8 cellular contexts compared by ENCODE assay signal in genomic region chr9:95024097-95024671, GRCh38.
DNase-seq lines count a peak whose midpoint lies in the region; ATAC-seq, FAIRE-seq and TF ChIP-seq lines count a peak whose summit lies in the region.

No MANE protein-coding gene starts in this region.

- H3K27ac ChIP-seq in HCT116 (ENCODE audit: low read depth, low read length) (peak overlapping the region; percentile 86), colonic mucosa (peak overlapping the region; percentile 2), HepG2 (ENCODE audit: extremely low read length, insufficient read depth, low read length) (peak overlapping the region; percentile 94), stomach smooth muscle (ENCODE audit: low read length) (peak overlapping the region; percentile 77), Karpas-422 (ENCODE audit: low read length) (no peak overlapping the region), SJCRH30 (no peak overlapping the region)

- no peak; a peak in 1 of 6 replicates for TF ChIP-seq CTCF in HCT116 (IDR thresholded peaks at IDR 0.05 in 2 of 3, conservative IDR thresholded peaks at IDR 0.05 in 1 of 3; ENCODE audit: borderline replicate concordance in 1 of 3, insufficient read depth in 1 of 3, low read depth in 2 of 3, low read length in 2 of 3)
- TF ChIP-seq CTCF in colonic mucosa (IDR thresholded peaks at IDR 0.05) = no peak
- peak; percentile 46 for TF ChIP-seq CTCF in HepG2 (CRISPR knock-in tag; IDR thresholded peaks at IDR 0.05)
- no peak for TF ChIP-seq CTCF in GM13976 (IDR thresholded peaks at IDR 0.05; ENCODE audit: borderline replicate concordance, control extremely low read depth, extremely low read depth, insufficient read depth, missing control alignments)

- H3K4me1 ChIP-seq in HCT116 (ENCODE audit: control insufficient read depth in 1 of 2, insufficient read depth in 2 of 2, low read length in 2 of 2) (peaks cover 45 to 46% of the 10 kb centered on the region in 2 experiments), colonic mucosa (peaks cover 13% of the 10 kb centered on the region), HepG2 (ENCODE audit: insufficient read depth, low read length) (peaks cover 100% of the 10 kb centered on the region), stomach smooth muscle (ENCODE audit: control insufficient read depth, insufficient read depth, low read length) (peaks cover 75% of the 10 kb centered on the region), Karpas-422 (ENCODE audit: low read length) (no peaks in the 10 kb centered on the region), SJCRH30 (peaks cover 37% of the 10 kb centered on the region)

- TF ChIP-seq EP300 in HepG2 (IDR thresholded peaks at IDR 0.05; ENCODE audit: low read depth in 2 of 2, low read length in 2 of 2) = peak in 1 of 2 experiments; percentile 48; a peak in 2 of 4 replicates
- TF ChIP-seq EP300 in HepG2 (CRISPR knock-in tag; IDR thresholded peaks at IDR 0.05; ENCODE audit: borderline replicate concordance) = no peak; the same call in 1 of the 2 replicates

- intact Hi-C loops in HCT116 (cut with micrococcal nuclease) = no loop called here
- intact Hi-C loops in colonic mucosa (cut with DNase I) = no loop called here
- intact Hi-C loops in HepG2 (cut with micrococcal nuclease; ENCODE audit: unreplicated experiment) = no loop called here

- H4K20me1 ChIP-seq in HCT116 (ENCODE audit: insufficient read depth) (no peaks in the 10 kb centered on the region), HepG2 (ENCODE audit: insufficient read depth, low read length) (no peaks in the 10 kb centered on the region), Karpas-422 (ENCODE audit: insufficient read depth, low read depth, low read length) (no peaks in the 10 kb centered on the region; the same call in 1 of the 2 replicates)

- TF ChIP-seq POLR2A in HCT116 (IDR thresholded peaks at IDR 0.05; ENCODE audit: borderline replicate concordance, extremely low read depth, insufficient read depth, insufficient read length) = no peak
- peak; percentile 59 to 81 for TF ChIP-seq POLR2A in HepG2 (IDR thresholded peaks at IDR 0.05; ENCODE audit: insufficient read depth in 1 of 2, low read depth in 2 of 2, low read length in 2 of 2)

- H3K9ac ChIP-seq in HCT116 (ENCODE audit: low read length) (peak overlapping the region; percentile 50), colonic mucosa (ENCODE audit: low read depth in 2 of 2, low read length in 2 of 2) (peak overlapping the region in 1 of 2 donors; percentile 53), HepG2 (ENCODE audit: insufficient read depth, low read depth, low read length) (peak overlapping the region; percentile 80), stomach smooth muscle (ENCODE audit: low read length in 2 of 2) (peak overlapping the region; percentile 13 to 42), Karpas-422 (ENCODE audit: low read length) (no peak overlapping the region)

- peak; percentile 52 for FAIRE-seq in HepG2 (lab: Jason Lieb, UNC)

- CTCF ChIA-PET in HCT116 (lab: Charles Lee) (no interaction called here), HepG2 (lab: Yijun Ruan, JAX; ENCODE audit: low intra/inter-chr PET ratio, low total read pairs) (no interaction called here)

- BruUV-seq in HCT116 (replicated peaks; lab: Mats Ljungman, UMichigan) = no TSS peak
- TSS peak; percentile 81 for BruUV-seq in HepG2 (replicated peaks; lab: Mats Ljungman, UMichigan)

- H3K79me2 ChIP-seq in HCT116 (ENCODE audit: insufficient read depth, low read length) (peaks cover 6% of the 10 kb centered on the region; the same call in 1 of the 2 replicates), HepG2 (ENCODE audit: insufficient read depth, low read length) (peaks cover 77% of the 10 kb centered on the region), Karpas-422 (ENCODE audit: low read length) (no peaks in the 10 kb centered on the region)

- H3K9me2 ChIP-seq in HCT116 (ENCODE audit: insufficient read depth) = no peaks in the 10 kb centered on the region
- H3K9me2 ChIP-seq in Karpas-422 (replicated peaks; ENCODE audit: insufficient read depth, low read length) = no peaks in the 10 kb centered on the region

- H3K27me3 ChIP-seq in HCT116 (ENCODE audit: insufficient read depth, low read length) (no peaks in the 10 kb centered on the region), colonic mucosa (no peaks in the 10 kb centered on the region), HepG2 (ENCODE audit: control insufficient read depth in 1 of 2, insufficient read depth in 2 of 2, low read length in 2 of 2) (no peaks in the 10 kb centered on the region), stomach smooth muscle (ENCODE audit: control insufficient read depth in 1 of 2, insufficient read depth in 2 of 2, low read length in 2 of 2) (no peaks in the 10 kb centered on the region), Karpas-422 (ENCODE audit: low read length) (no peaks in the 10 kb centered on the region), SJCRH30 (no peaks in the 10 kb centered on the region)

- POLR2A ChIA-PET in HCT116 (lab: Charles Lee) (no interaction called here), HepG2 (lab: Yijun Ruan, JAX) (interaction anchor here (0.5 to 6.0 kb wide), 15 partner anchors 8 to 355 kb away, joined by 3 to 83 read pairs (median 4); partner anchors contain the start of gene AOPEP)

- no peak overlapping the region for H3K4me3 ChIP-seq in HCT116 (replicated peaks in 1 of 2; ENCODE audit: low read depth in 1 of 2, low read length in 2 of 2)
- no peak overlapping the region for H3K4me3 ChIP-seq in colonic mucosa
- peak overlapping the region in 2 of 3 experiments; percentile 13 to 47; a peak in 2 of 6 replicates for H3K4me3 ChIP-seq in HepG2 (replicated peaks in 1 of 3; ENCODE audit: insufficient read depth in 1 of 3, low read depth in 2 of 3, low read length in 3 of 3)
- peak overlapping the region; percentile 54 to 60 for H3K4me3 ChIP-seq in stomach smooth muscle (ENCODE audit: low read length in 2 of 2)
- no peak overlapping the region for H3K4me3 ChIP-seq in Karpas-422 (ENCODE audit: low read length)
- H3K4me3 ChIP-seq in SJCRH30 = no peak overlapping the region

- H3K36me3 ChIP-seq in HCT116 (ENCODE audit: control insufficient read depth in 1 of 2, insufficient read depth in 2 of 2, low read length in 2 of 2) (peaks cover 0 to 3% of the 10 kb centered on the region in 2 experiments; a peak in 2 of 4 replicates), colonic mucosa (no peaks in the 10 kb centered on the region), HepG2 (replicated peaks in 1 of 2; ENCODE audit: control insufficient read depth in 1 of 2, insufficient read depth in 2 of 2, low read length in 2 of 2) (peaks cover 15 to 55% of the 10 kb centered on the region in 2 experiments), stomach smooth muscle (ENCODE audit: control insufficient read depth in 2 of 2, insufficient read depth in 2 of 2, low read length in 2 of 2) (peaks cover 18 to 19% of the 10 kb centered on the region in 2 donors), Karpas-422 (ENCODE audit: insufficient read depth, low read length) (no peaks in the 10 kb centered on the region), SJCRH30 (peaks cover 57% of the 10 kb centered on the region)

- WGBS in HepG2 (ENCODE audit: low lambda C conversion rate) = 4% methylated on average over 9 of the region's 12 CpGs

- ATAC-seq in HCT116 (peak; percentile 45), HepG2 (peak; percentile 72)

- H2AFZ ChIP-seq in HCT116 (ENCODE audit: low read depth, low read length, poor library complexity, severe bottlenecking) (no peak overlapping the region), HepG2 (ENCODE audit: low read length) (no peak overlapping the region), Karpas-422 (ENCODE audit: low read length) (no peak overlapping the region)

- H3K4me2 ChIP-seq in HCT116 (ENCODE audit: low read length) (peak overlapping the region; percentile 64), HepG2 (ENCODE audit: low read depth, low read length) (peak overlapping the region; percentile 68), Karpas-422 (ENCODE audit: low read depth, low read length, poor library complexity, severe bottlenecking) (no peak overlapping the region)

- TF ChIP-seq RAD21 in HCT116 (IDR thresholded peaks at IDR 0.05; ENCODE audit: low read depth) (no peak; the same call in 1 of the 2 replicates), HepG2 (CRISPR knock-in tag; IDR thresholded peaks at IDR 0.05) (peak; percentile 59; the same call in 1 of the 2 replicates)

- in situ Hi-C loops in HepG2 (cut with HindIII; ENCODE audit: extremely low pct_ligation_motif_present, low pct_unique_long_range_greater_than_20kb) = no loop called here
- in situ Hi-C loops in GM13976 (cut with MboI; ENCODE audit: low sequenced_read_pairs, unreplicated experiment) = no loop called here

- H3K9me3 ChIP-seq in HCT116 (ENCODE audit: control insufficient read depth in 1 of 2, insufficient read depth in 1 of 2, low read depth in 1 of 2, low read length in 2 of 2) = no peaks in the 10 kb centered on the region
- no peaks in the 10 kb centered on the region for H3K9me3 ChIP-seq in colonic mucosa
- H3K9me3 ChIP-seq in HepG2 (ENCODE audit: low read length) = no peaks in the 10 kb centered on the region
- H3K9me3 ChIP-seq in stomach smooth muscle (ENCODE audit: control insufficient read depth in 2 of 2, low read length in 2 of 2) = no peaks in the 10 kb centered on the region
- H3K9me3 ChIP-seq in Karpas-422 (ENCODE audit: low read length) = no peaks in the 10 kb centered on the region
- H3K9me3 ChIP-seq in SJCRH30 (replicated peaks) = no peaks in the 10 kb centered on the region

- DNase-seq in HCT116 (ENCODE audit: low read depth, low spot score) (no peak), colonic mucosa (no peak), HepG2 (ENCODE audit: low spot score) (peak; percentile 84), Karpas-422 (no peak), SJCRH30 (no peak), OCI-M1 (lab: John Stamatoyannopoulos, UW) (no peak), GM13976 (ENCODE audit: low spot score) (no peak)

- RAD21 ChIA-PET in HCT116 (lab: Charles Lee; ENCODE audit: low non-redundant PET in 1 of 2, low total read pairs in 2 of 2, uncharacterized antibody in 2 of 2, unreplicated experiment in 2 of 2) = no interaction called here

TF ChIP-seq in HepG2, 621 proteins besides CTCF, POLR2A, EP300 and RAD21 (continues in another document):
- TF ChIP-seq ZFP91 (CRISPR knock-in tag; IDR thresholded peaks at IDR 0.05; ENCODE audit: borderline replicate concordance) (peak; percentile 37; the same call in 1 of the 2 replicates), NONO (IDR thresholded peaks at IDR 0.05) (no peak), NONO (CRISPR knock-in tag; conservative IDR thresholded peaks at IDR 0.05) (peak; percentile 71; the same call in 1 of the 2 replicates), TOE1 (CRISPR knock-in tag; IDR thresholded peaks at IDR 0.05) (no peak)

Comparison
In these comparisons a context has a peak if more than half of its experiments do, and no peak if none do; other contexts are left out.
1. H3K27ac ChIP-seq: peak in HCT116 (single experiment), colonic mucosa (single experiment), HepG2 (single experiment) and stomach smooth muscle (single experiment); none in Karpas-422 (single experiment) and SJCRH30 (single experiment).
2. H3K4me3 ChIP-seq: peak in HepG2 (2 of 3) and stomach smooth muscle (2 of 2); none in HCT116 (0 of 2), colonic mucosa (single experiment), Karpas-422 (single experiment) and SJCRH30 (single experiment).
3. Of the 20 proteins assayed by ChIP-seq in both HepG2 and HCT116: peak only in HepG2: CTCF, MAX, POLR2A, POLR2AphosphoS5, RAD21, SRF and 2 more; only in HCT116: none; in both: none; in neither: 11; mixed calls (peak in some experiments, not most) for 1.